ENCODE assay signal across 8 cellular contexts in genomic region chr17:42773290-42774035, GRCh38. TPM values are rescaled to one million over a fixed set of nuclear protein-coding genes. Genes with fewer than 3 reads are reported as not detected.
DNase-seq lines count a peak whose midpoint lies in the region; ATAC-seq, FAIRE-seq and TF ChIP-seq lines count a peak whose summit lies in the region.

Gene VPS25 (plus strand): TSS chr17:42773449. CDS start chr17:42773476, 27 bp downstream.

- peaks cover 7 to 19% of the 10 kb centered on the region in 2 donors for H3K36me3 ChIP-seq in kidney (ENCODE audit: control insufficient read depth in 1 of 2, insufficient read depth in 2 of 2, low read length in 2 of 2)

- TF ChIP-seq CTCF in kidney (IDR thresholded peaks at IDR 0.05; ENCODE audit: borderline replicate concordance, extremely low read depth, insufficient read depth) = peak; percentile 5

- H3K4me1 ChIP-seq in kidney (ENCODE audit: control insufficient read depth in 1 of 2, insufficient read depth in 1 of 2, low read depth in 1 of 2, low read length in 2 of 2) = peaks cover 5 to 7% of the 10 kb centered on the region in 2 donors

- DNase-seq in GM04504 (ENCODE audit: low read depth) (peak; percentile 68), NCI-H446 (lab: John Stamatoyannopoulos, UW) (peak; percentile 29 to 75), cerebellar cortex (ENCODE audit: low spot score) (peak; percentile 89), kidney (peak; percentile 86)
- DNase-seq in stimulated activated CD4-positive, alpha-beta T cell treated with anti-CD3 and anti-CD28 coated beads, Interleukin-15, amount 100 ng/mL, for 1 hour (ENCODE audit: low read depth in 1 of 2, low spot score in 1 of 2) = peak; percentile 50

- intact Hi-C loops in kidney (cut with DNase I) = no loop called here

- no peak for FAIRE-seq in kidney (lab: Jason Lieb, UNC)

- H3K9ac ChIP-seq in kidney (ENCODE audit: low read length in 2 of 2) = peak within 1 kb of the TSS; percentile 97 to 100

- H3K9me3 ChIP-seq in kidney (ENCODE audit: control insufficient read depth in 1 of 2, low read length in 2 of 2) = no peaks in the 10 kb centered on the region

- ATAC-seq in HG03039 (IDR thresholded peaks at IDR 0.05; ENCODE audit: unreplicated experiment) (peak; percentile 73), HG02938 (IDR thresholded peaks at IDR 0.05; ENCODE audit: unreplicated experiment) (no peak)
- ATAC-seq in activated CD4-positive, CD25-positive, alpha-beta regulatory T cell treated with anti-CD3 and anti-CD28 coated beads, Interleukin-2, amount 50 U/mL, for 24 hours = peak; percentile 98

- H3K27ac ChIP-seq in kidney (ENCODE audit: low read depth in 2 of 2, low read length in 2 of 2) = peak within 1 kb of the TSS; percentile 80 to 89

- peak within 1 kb of the TSS; percentile 99 for H3K4me3 ChIP-seq in kidney (ENCODE audit: low read length in 2 of 2)

RNA-seq across cellular contexts. Expression of gene VPS25, which starts in this region (rescaled TPM):
- 85.2 TPM for total RNA-seq in kidney
- 112 TPM for polyA plus RNA-seq in kidney (ENCODE audit: insufficient read depth, low read depth, low replicate concordance)
